In the genomic region with DNA sequence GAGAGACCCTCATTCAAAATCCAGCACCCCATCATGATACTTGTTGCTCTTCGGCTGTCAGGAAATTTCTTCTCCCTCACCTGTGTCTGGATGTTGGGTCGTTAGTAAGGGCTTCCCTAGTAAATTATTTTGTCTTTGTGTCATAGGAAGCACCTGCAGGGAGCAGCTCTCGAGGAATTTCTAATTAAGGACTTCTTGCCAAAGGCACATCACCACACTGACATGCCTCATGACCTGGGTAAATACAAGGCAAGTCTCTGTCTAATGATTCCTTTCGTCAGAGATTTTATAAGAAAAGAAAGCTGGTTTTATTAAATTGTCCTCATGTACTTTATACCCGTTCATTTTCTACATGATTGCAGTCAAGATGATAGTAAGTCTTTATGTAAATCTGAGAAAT, we compare ENCODE assay signal across 22 cellular contexts. TPM values are rescaled to one million over a fixed set of nuclear protein-coding genes. Genes with fewer than 3 reads are reported as not detected.
"Had no signal": no experiment of that assay in that cellular context is flagged by ENCODE, and none has a peak within 500 bp of the region (broad histone marks: within the 10 kb centered on the region; RNA-seq: fewer than 3 reads in every experiment).

A gene with protein sequence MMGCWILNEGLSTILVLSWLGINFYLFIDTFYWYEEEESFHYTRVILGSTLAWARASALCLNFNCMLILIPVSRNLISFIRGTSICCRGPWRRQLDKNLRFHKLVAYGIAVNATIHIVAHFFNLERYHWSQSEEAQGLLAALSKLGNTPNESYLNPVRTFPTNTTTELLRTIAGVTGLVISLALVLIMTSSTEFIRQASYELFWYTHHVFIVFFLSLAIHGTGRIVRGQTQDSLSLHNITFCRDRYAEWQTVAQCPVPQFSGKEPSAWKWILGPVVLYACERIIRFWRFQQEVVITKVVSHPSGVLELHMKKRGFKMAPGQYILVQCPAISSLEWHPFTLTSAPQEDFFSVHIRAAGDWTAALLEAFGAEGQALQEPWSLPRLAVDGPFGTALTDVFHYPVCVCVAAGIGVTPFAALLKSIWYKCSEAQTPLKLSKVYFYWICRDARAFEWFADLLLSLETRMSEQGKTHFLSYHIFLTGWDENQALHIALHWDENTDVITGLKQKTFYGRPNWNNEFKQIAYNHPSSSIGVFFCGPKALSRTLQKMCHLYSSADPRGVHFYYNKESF (minus strand): TSS at position 74 of the 400 bp plus-strand sequence. CDS start 39 bp downstream, at position 35.

- H3K27me3 Mint-ChIP-seq: activated naive CD8-positive, alpha-beta T cell; stimulated activated naive CD8-positive, alpha-beta T cell treated with anti-CD3 and anti-CD28 coated beads, Interleukin-15, amount 100 ng/mL, for 72 hours had no signal

- H3K36me3 Mint-ChIP-seq: activated naive CD8-positive, alpha-beta T cell; naive B cell; type B pancreatic cell had no signal

- DNase-seq: activated CD4-positive, alpha-beta memory T cell treated with anti-CD3 and anti-CD28 coated beads, Interleukin-2, amount 10 ng/mL, durations not matched to agents 7 days and 5 days; activated CD4-positive, alpha-beta T cell treated with anti-CD3 and anti-CD28 coated beads for 4 hours; activated effector memory CD4-positive, alpha-beta T cell treated with anti-CD3 and anti-CD28 coated beads, Interleukin-2, amount 50 U/mL, for 16 hours; activated T-cell treated with anti-CD3 and anti-CD28 coated beads, Interleukin-2, amount 50 U/mL, for 4 hours; amniotic stem cell; body of pancreas; central memory CD4-positive, alpha-beta T cell; effector CD4-positive, alpha-beta T cell; hippocampal formation; left cardiac atrium; lower lobe of right lung; naive B cell; ovary; stimulated activated CD4-positive, alpha-beta T cell treated with anti-CD3 and anti-CD28 coated beads, Interleukin-1b, Interleukin-23, amount 100 ng/mL, for 48 hours; stimulated activated naive CD8-positive, alpha-beta T cell treated with anti-CD3 and anti-CD28 coated beads, Interleukin-15, amount 100 ng/mL, for 72 hours; WERI-Rb-1 had no signal

- H3K4me3 Mint-ChIP-seq: activated CD4-positive, alpha-beta memory T cell treated with anti-CD3 and anti-CD28 coated beads, Interleukin-2, amount 10 ng/mL, durations not matched to agents 7 days and 5 days; activated naive CD8-positive, alpha-beta T cell; activated T-cell treated with anti-CD3 and anti-CD28 coated beads, Interleukin-2, amount 50 U/mL, for 4 hours; naive B cell; stimulated activated naive CD8-positive, alpha-beta T cell treated with anti-CD3 and anti-CD28 coated beads, Interleukin-15, amount 100 ng/mL, for 72 hours; type B pancreatic cell had no signal

- H3K36me3 ChIP-seq: esophagus muscularis mucosa, lower lobe of right lung, ovary, WERI-Rb-1 had no signal

- H3K4me3 ChIP-seq: body of pancreas, coronary artery, esophagus muscularis mucosa, lower lobe of right lung, ovary had no signal

- H3K27me3 ChIP-seq: body of pancreas, esophagus muscularis mucosa, ovary had no signal

- H3K27ac Mint-ChIP-seq: activated CD4-positive, alpha-beta memory T cell treated with anti-CD3 and anti-CD28 coated beads, Interleukin-2, amount 10 ng/mL, durations not matched to agents 7 days and 5 days; activated naive CD8-positive, alpha-beta T cell; type B pancreatic cell had no signal

- H3K27ac ChIP-seq: body of pancreas, coronary artery, esophagus muscularis mucosa, lower lobe of right lung, ovary, WERI-Rb-1 had no signal

- H3K4me1 Mint-ChIP-seq: activated CD4-positive, alpha-beta memory T cell treated with anti-CD3 and anti-CD28 coated beads, Interleukin-2, amount 10 ng/mL, durations not matched to agents 7 days and 5 days had no signal

- ATAC-seq: activated T-cell treated with anti-CD3 and anti-CD28 coated beads, Interleukin-2, amount 50 U/mL, for 4 hours; body of pancreas; left cardiac atrium; lower lobe of right lung; stimulated activated naive CD8-positive, alpha-beta T cell treated with anti-CD3 and anti-CD28 coated beads, Interleukin-15, amount 100 ng/mL, for 72 hours had no signal

- H3K9me3 Mint-ChIP-seq: activated CD4-positive, alpha-beta memory T cell treated with anti-CD3 and anti-CD28 coated beads, Interleukin-2, amount 10 ng/mL, durations not matched to agents 7 days and 5 days; activated T-cell treated with anti-CD3 and anti-CD28 coated beads, Interleukin-2, amount 50 U/mL, for 4 hours; naive B cell; stimulated activated naive CD8-positive, alpha-beta T cell treated with anti-CD3 and anti-CD28 coated beads, Interleukin-15, amount 100 ng/mL, for 72 hours; type B pancreatic cell had no signal

- H3K9me3 ChIP-seq: body of pancreas, esophagus muscularis mucosa, lower lobe of right lung, ovary had no signal

- H3K4me1 ChIP-seq: body of pancreas, esophagus muscularis mucosa, lower lobe of right lung had no signal

RNA-seq across cellular contexts. Expression of the gene that starts here (rescaled TPM):
- total RNA-seq: activated CD4-positive, alpha-beta memory T cell treated with anti-CD3 and anti-CD28 coated beads, Interleukin-2, amount 10 ng/mL, durations not matched to agents 7 days and 5 days; activated T-cell treated with anti-CD3 and anti-CD28 coated beads, Interleukin-2, amount 50 U/mL, for 4 hours; body of pancreas; esophagus muscularis mucosa; left cardiac atrium; lower lobe of right lung; mononuclear cell; ovary; temporal lobe had no signal
